Comparison of ENCODE assay signal across 14 cellular contexts in genomic region chr11:85710912-85711311, GRCh38. TPM values are rescaled to one million over a fixed set of nuclear protein-coding genes. Genes with fewer than 3 reads are reported as not detected.
"Had no signal": no experiment of that assay in that cellular context is flagged by ENCODE, and none has a peak within 500 bp of the region (broad histone marks: within the 10 kb centered on the region; RNA-seq: fewer than 3 reads in every experiment).

No MANE protein-coding gene starts in this region.

- H3K36me3 ChIP-seq: sigmoid colon, suprapubic skin, upper lobe of left lung had no signal

- H3K4me1 Mint-ChIP-seq: activated naive CD8-positive, alpha-beta T cell treated with anti-CD3 and anti-CD28 coated beads for 36 hours had no signal

- H3K27ac ChIP-seq: sigmoid colon, suprapubic skin, upper lobe of left lung had no signal

- H3K4me3 ChIP-seq: sigmoid colon, suprapubic skin, upper lobe of left lung had no signal

- H3K4me3 Mint-ChIP-seq: activated naive CD8-positive, alpha-beta T cell treated with anti-CD3 and anti-CD28 coated beads for 36 hours; activated T-cell treated with anti-CD3 and anti-CD28 coated beads, Interleukin-2, amount 50 U/mL, for 24 hours; neural crest cell had no signal

- H3K4me1 ChIP-seq: sigmoid colon, suprapubic skin, upper lobe of left lung had no signal

- H3K27ac Mint-ChIP-seq: activated naive CD8-positive, alpha-beta T cell treated with anti-CD3 and anti-CD28 coated beads for 36 hours; activated T-cell treated with anti-CD3 and anti-CD28 coated beads, Interleukin-2, amount 50 U/mL, for 24 hours had no signal

- H3K27me3 ChIP-seq: sigmoid colon, suprapubic skin, upper lobe of left lung had no signal

- H3K27me3 Mint-ChIP-seq: activated naive CD8-positive, alpha-beta T cell treated with anti-CD3 and anti-CD28 coated beads for 36 hours; activated T-cell treated with anti-CD3 and anti-CD28 coated beads, Interleukin-2, amount 50 U/mL, for 24 hours had no signal

- H3K9me3 Mint-ChIP-seq: activated naive CD8-positive, alpha-beta T cell treated with anti-CD3 and anti-CD28 coated beads for 36 hours; activated T-cell treated with anti-CD3 and anti-CD28 coated beads, Interleukin-2, amount 50 U/mL, for 24 hours; neural crest cell had no signal

- H3K9me3 ChIP-seq: sigmoid colon, suprapubic skin, upper lobe of left lung had no signal

- DNase-seq: activated CD4-positive, alpha-beta T cell treated with anti-CD3 and anti-CD28 coated beads, Interleukin-2, amount 50 U/mL, for 4 hours; activated CD4-positive, CD25-positive, alpha-beta regulatory T cell treated with anti-CD3 and anti-CD28 coated beads, Interleukin-2, amount 50 U/mL, for 72 hours; activated gamma-delta T cell treated with Interleukin-2 at 50 U/mL for 16 hours; activated naive CD8-positive, alpha-beta T cell treated with anti-CD3 and anti-CD28 coated beads for 36 hours; activated T-cell treated with anti-CD3 and anti-CD28 coated beads, Interleukin-2, amount 50 U/mL, for 24 hours; aorta; hypothalamus; sigmoid colon; stimulated activated CD4-positive, alpha-beta T cell treated with anti-CD3 and anti-CD28 coated beads, Interleukin-12 subunit alpha, Interleukin-12 subunit beta, amount 100 ng/mL, for 4 hours; stimulated activated naive CD4-positive, alpha-beta T cell treated with Interleukin-2 at 50 U/mL for 16 hours; upper lobe of left lung had no signal

RNA-seq across cellular contexts. Expression of gene CCDC89, which starts 24.9 kb away (rescaled TPM):
- total RNA-seq: activated naive CD8-positive, alpha-beta T cell treated with anti-CD3 and anti-CD28 coated beads for 36 hours; neural crest cell; osteocyte had no signal
